In the genomic region with DNA sequence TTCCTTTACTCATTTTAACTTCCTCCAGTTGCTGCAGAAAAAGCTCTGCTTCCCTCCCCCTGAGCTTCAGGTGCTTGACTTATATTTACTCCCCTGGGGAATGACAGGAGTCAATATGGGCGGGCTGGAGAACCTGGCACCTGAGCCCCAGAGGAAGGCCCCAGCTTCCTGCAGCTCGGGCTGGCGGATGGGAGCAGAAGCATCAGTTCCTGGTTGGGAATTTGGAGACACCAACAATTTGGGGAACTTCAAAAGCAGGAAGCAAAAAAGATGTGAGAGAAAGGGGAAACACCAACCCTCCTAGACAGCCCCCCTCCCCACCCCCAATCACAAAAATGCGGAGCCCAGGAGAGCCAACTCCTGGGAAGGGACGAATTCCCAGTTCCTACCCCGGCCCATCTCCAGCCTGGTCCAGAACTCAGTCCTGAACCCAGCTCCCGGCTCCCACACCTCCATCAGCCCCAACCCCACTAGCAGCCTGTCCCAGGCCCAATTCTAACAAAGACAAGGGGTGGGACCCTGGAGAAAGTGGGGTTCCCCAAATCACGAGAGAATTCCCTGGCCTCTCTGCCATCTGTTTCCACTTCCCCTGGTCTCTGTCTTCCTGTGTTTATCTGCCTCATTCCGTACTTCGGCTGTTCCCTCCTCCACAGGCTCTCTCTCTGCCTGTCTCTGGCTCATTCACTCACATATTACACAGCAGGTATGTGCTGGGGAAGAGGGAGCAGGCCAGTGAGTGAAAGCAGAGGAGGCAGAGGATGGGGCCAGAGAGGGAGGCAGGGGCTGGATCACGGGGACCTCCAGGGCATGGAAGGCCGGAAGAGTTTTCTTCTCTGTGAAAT, we compare ENCODE assay signal across 14 cellular contexts. TPM values are rescaled to one million over a fixed set of nuclear protein-coding genes. Genes with fewer than 3 reads are reported as not detected.
DNase-seq lines count a peak whose midpoint lies in the region; ATAC-seq and TF ChIP-seq lines count a peak whose summit lies in the region.
"Had no signal": no experiment of that assay in that cellular context is flagged by ENCODE, and none has a peak within 500 bp of the region (broad histone marks: within the 10 kb centered on the region; RNA-seq: fewer than 3 reads in every experiment).

No MANE protein-coding gene starts in this region.

- H3K27me3 ChIP-seq in BLaER1 treated with 17β-estradiol and CSF1 and Interleukin-3, amounts not matched to agents 10 nM and 100 nM = no peaks in the 10 kb centered on the region
- no peaks in the 10 kb centered on the region for H3K27me3 ChIP-seq in H9 (ENCODE audit: insufficient read depth, low read length)
- H3K27me3 ChIP-seq: right lobe of liver had no signal

- peak overlapping the region; percentile 57 to 96 (median 84); a peak in 20 of 22 replicates for H3K27ac ChIP-seq in BLaER1 treated with 17β-estradiol and CSF1 and Interleukin-3, amounts not matched to agents 10 nM and 100 nM
- no peak overlapping the region for H3K27ac ChIP-seq in H9 (ENCODE audit: insufficient read length, low read depth, low read length)
- H3K27ac ChIP-seq: PC-9 had no signal

- no peaks in the 10 kb centered on the region for H3K79me2 ChIP-seq in H9 (ENCODE audit: insufficient read depth, low read length)

- no peak for DNase-seq in H9
- DNase-seq in naive B cell = peak; percentile 66
- DNase-seq in NCI-H1694 (lab: John Stamatoyannopoulos, UW) = no peak
- DNase-seq in stimulated activated naive CD4-positive, alpha-beta T cell treated with Interleukin-2 at 50 U/mL for 16 hours (lab: John Stamatoyannopoulos, UW) = no peak
- no peak for DNase-seq in SK-N-DZ (ENCODE audit: low spot score)
- DNase-seq: activated CD4-positive, alpha-beta T cell treated with anti-CD3 and anti-CD28 coated beads for 4 hours; Calu3; PC-9; right lobe of liver; stimulated activated CD8-positive, alpha-beta memory T cell treated with anti-CD3 and anti-CD28 coated beads, Interleukin-4, amount 100 ng/mL, for 48 hours had no signal

- no peak overlapping the region for H2BK12ac ChIP-seq in H9 (ENCODE audit: insufficient read length, low read depth, low read length)

- H3K27me3 Mint-ChIP-seq in H9 (ENCODE audit: low read depth) (peaks cover 59% of the 10 kb centered on the region), naive B cell (peaks cover 0 to 11% (median 0%) of the 10 kb centered on the region in 3 donors)
- no peaks in the 10 kb centered on the region for H3K27me3 Mint-ChIP-seq in dendritic cell treated with granulocyte-macrophage colony-stimulating factor and Interleukin-4, amounts not matched to agents 40 ng/mL and 50 ng/mL, for 4 days

- H2BK120ac ChIP-seq in H9 (ENCODE audit: low read depth, low read length, poor library complexity, severe bottlenecking) = no peak overlapping the region

- no peaks in the 10 kb centered on the region for H3K36me3 Mint-ChIP-seq in H9 (ENCODE audit: insufficient read depth in 1 of 3, low read depth in 3 of 3)
- peaks cover 17% of the 10 kb centered on the region for H3K36me3 Mint-ChIP-seq in dendritic cell treated with granulocyte-macrophage colony-stimulating factor and Interleukin-4, amounts not matched to agents 40 ng/mL and 50 ng/mL, for 4 days (ENCODE audit: low read depth)
- no peaks in the 10 kb centered on the region for H3K36me3 Mint-ChIP-seq in naive B cell

- H4K91ac ChIP-seq in H9 (ENCODE audit: insufficient read length, low read depth, low read length) = no peak overlapping the region

- H3K4me1 Mint-ChIP-seq in H9 (peaks cover 32 to 45% of the 10 kb centered on the region in 2 experiments), naive B cell (peaks cover 30 to 43% (median 35%) of the 10 kb centered on the region in 3 donors)
- peaks cover 66% of the 10 kb centered on the region for H3K4me1 Mint-ChIP-seq in dendritic cell treated with granulocyte-macrophage colony-stimulating factor and Interleukin-4, amounts not matched to agents 40 ng/mL and 50 ng/mL, for 4 days (ENCODE audit: low read depth)

- no peak overlapping the region for H2BK5ac ChIP-seq in H9 (ENCODE audit: insufficient read length, low read length)

- WGBS in H9 (ENCODE audit: extremely low coverage, insufficient read length, low lambda C conversion rate) = no CpG with 5 or more reads among the region's 12 CpGs

- H3K4me1 ChIP-seq in BLaER1 treated with 17β-estradiol and CSF1 and Interleukin-3, amounts not matched to agents 10 nM and 100 nM = peaks cover 47 to 74% (median 61%) of the 10 kb centered on the region in 10 experiments
- H3K4me1 ChIP-seq in H9 (ENCODE audit: insufficient read depth, low read length) = peaks cover 2% of the 10 kb centered on the region; the same call in 1 of the 2 replicates

- intact Hi-C loops in dendritic cell treated with granulocyte-macrophage colony-stimulating factor and Interleukin-4, amounts not matched to agents 40 ng/mL and 50 ng/mL, for 4 days (cut with micrococcal nuclease) = no loop called here

- no peaks in the 10 kb centered on the region for H3K79me1 ChIP-seq in H9 (ENCODE audit: insufficient read depth, low read depth, low read length, poor library complexity, severe bottlenecking)

- H4K20me1 ChIP-seq in BLaER1 treated with 17β-estradiol and CSF1 and Interleukin-3, amounts not matched to agents 10 nM and 100 nM = no peaks in the 10 kb centered on the region
- no peaks in the 10 kb centered on the region for H4K20me1 ChIP-seq in H9 (ENCODE audit: control insufficient read depth, insufficient read depth, insufficient read length)

- H2AFZ ChIP-seq in H9 (ENCODE audit: low read length) = no peak overlapping the region
- H2AFZ ChIP-seq: PC-9 had no signal

- no peak overlapping the region for H4K8ac ChIP-seq in H9 (replicated peaks; ENCODE audit: insufficient read length, low read depth, low read length)

- H2BK20ac ChIP-seq in H9 (ENCODE audit: low read depth, low read length, poor library complexity, severe bottlenecking) = no peak overlapping the region

- peak in 1 of 2 donors; percentile 10 for ATAC-seq in naive B cell (ENCODE audit: low read depth in 2 of 2)
- ATAC-seq in HG02970 (IDR thresholded peaks at IDR 0.05; ENCODE audit: low FRiP score, unreplicated experiment) = no peak

- H3T11ph ChIP-seq in H9 (ENCODE audit: low read length) = no peak overlapping the region

- no peaks in the 10 kb centered on the region for H3K9me3 ChIP-seq in BLaER1 treated with 17β-estradiol and CSF1 and Interleukin-3, amounts not matched to agents 10 nM and 100 nM (replicated peaks in 1 of 11)
- H3K9me3 ChIP-seq in H9 (ENCODE audit: control insufficient read depth, low read depth, low read length) = no peaks in the 10 kb centered on the region
- H3K9me3 ChIP-seq: right lobe of liver had no signal

- H3K23me2 ChIP-seq in H9 (ENCODE audit: insufficient read length, low read depth, low read length, poor library complexity, severe bottlenecking) = peaks cover 3% of the 10 kb centered on the region

- peak overlapping the region; percentile 72 to 94 (median 86) for H3K4me2 ChIP-seq in BLaER1 treated with 17β-estradiol and CSF1 and Interleukin-3, amounts not matched to agents 10 nM and 100 nM
- no peak overlapping the region for H3K4me2 ChIP-seq in H9 (ENCODE audit: insufficient read depth, insufficient read length, low read length)
- H3K4me2 ChIP-seq: PC-9 had no signal

- peak overlapping the region; percentile 36 for H3K18ac ChIP-seq in H9 (ENCODE audit: insufficient read length, low read depth, low read length)

- H3K9me3 Mint-ChIP-seq in H9 = no peaks in the 10 kb centered on the region; a peak in 2 of 5 replicates
- no peaks in the 10 kb centered on the region for H3K9me3 Mint-ChIP-seq in dendritic cell treated with granulocyte-macrophage colony-stimulating factor and Interleukin-4, amounts not matched to agents 40 ng/mL and 50 ng/mL, for 4 days
- no peaks in the 10 kb centered on the region for H3K9me3 Mint-ChIP-seq in naive B cell

- no peak overlapping the region for H3K4ac ChIP-seq in H9 (ENCODE audit: low read depth, low read length)

- no peak for TF ChIP-seq CTCF in H9 (conservative IDR thresholded peaks at IDR 0.05)

- H3K14ac ChIP-seq in H9 (ENCODE audit: insufficient read depth, low read length) = peak overlapping the region; percentile 7; the same call in 1 of the 2 replicates

- peak overlapping the region in 6 of 10 experiments; percentile 22 to 49 (median 44); a peak in 10 of 20 replicates for H3K4me3 ChIP-seq in BLaER1 treated with 17β-estradiol and CSF1 and Interleukin-3, amounts not matched to agents 10 nM and 100 nM
- H3K4me3 ChIP-seq: PC-9, right lobe of liver had no signal

- no peak overlapping the region for H4K5ac ChIP-seq in H9 (ENCODE audit: insufficient read length, low read depth, low read length)

- no peak overlapping the region for H3K23ac ChIP-seq in H9 (ENCODE audit: insufficient read length, low read depth, low read length)

- H3K56ac ChIP-seq in H9 (ENCODE audit: insufficient read length, low read depth, low read length) = no peak overlapping the region

- peak overlapping the region in 2 of 3 experiments; percentile 5 to 100; a peak in 4 of 7 replicates for H3K27ac Mint-ChIP-seq in H9
- peak overlapping the region; percentile 93 for H3K27ac Mint-ChIP-seq in dendritic cell treated with granulocyte-macrophage colony-stimulating factor and Interleukin-4, amounts not matched to agents 40 ng/mL and 50 ng/mL, for 4 days
- H3K27ac Mint-ChIP-seq in naive B cell = peak overlapping the region; percentile 94 to 100 (median 98)

- H2AK5ac ChIP-seq in H9 (ENCODE audit: insufficient read length, low read length) = no peak overlapping the region

- no peaks in the 10 kb centered on the region for H3K36me3 ChIP-seq in BLaER1 treated with 17β-estradiol and CSF1 and Interleukin-3, amounts not matched to agents 10 nM and 100 nM
- H3K36me3 ChIP-seq: right lobe of liver had no signal

- H2BK15ac ChIP-seq in H9 (ENCODE audit: low read depth, low read length) = no peak overlapping the region

- H3K9ac ChIP-seq in BLaER1 treated with 17β-estradiol and CSF1 and Interleukin-3, amounts not matched to agents 10 nM and 100 nM = peak overlapping the region; percentile 29 to 88 (median 74)
- H3K9ac ChIP-seq in H9 (ENCODE audit: extremely low read depth, insufficient read length, low read length) = no peak overlapping the region

- peak overlapping the region in 1 of 2 experiments; percentile 59; a peak in 3 of 5 replicates for H3K4me3 Mint-ChIP-seq in H9
- H3K4me3 Mint-ChIP-seq in dendritic cell treated with granulocyte-macrophage colony-stimulating factor and Interleukin-4, amounts not matched to agents 40 ng/mL and 50 ng/mL, for 4 days = peak overlapping the region; percentile 89
- peak overlapping the region; percentile 0 to 83 (median 40) for H3K4me3 Mint-ChIP-seq in naive B cell

RNA-seq across cellular contexts. Expression of gene ASGR2, which starts 16.2 kb away (rescaled TPM):
- not detected in 2 replicates for total RNA-seq in H9 (2021)
- polyA plus RNA-seq in naive B cell (ENCODE audit: low read depth in 6 of 6) = not detected
- polyA plus RNA-seq in SK-N-DZ (2014; cell fraction: cytosol; rRNA removed) = not detected in 2 replicates
- polyA plus RNA-seq in SK-N-DZ (2014; cell fraction: nucleus; rRNA removed) = not detected in 2 replicates
- total RNA-seq: Calu3, PC-9 had no signal
- polyA plus RNA-seq: keratinocyte had no signal

RNA-seq across cellular contexts. Expression of gene ASGR1, which starts 48.3 kb away (rescaled TPM):
- total RNA-seq in H9 (2021) = 5.2 and 5.9 TPM in 2 replicates
- polyA plus RNA-seq in naive B cell (ENCODE audit: low read depth in 6 of 6) = under 1 TPM in 1 of 6 donors, not detected in 5; 0.19 TPM
- 0.16 and 3.9 TPM in 2 replicates for polyA plus RNA-seq in SK-N-DZ (2014; cell fraction: cytosol; rRNA removed)
- 5.9 and 7.7 TPM in 2 replicates for polyA plus RNA-seq in SK-N-DZ (2014; cell fraction: nucleus; rRNA removed)

RNA-seq across cellular contexts. Expression of gene CLEC10A, which starts 50.8 kb away (rescaled TPM):
- total RNA-seq in H9 (2021) = not detected in 2 replicates
- under 1 TPM in 1 of 6 donors, not detected in 5; 0.82 TPM for polyA plus RNA-seq in naive B cell (ENCODE audit: low read depth in 6 of 6)
- polyA plus RNA-seq in SK-N-DZ (2014; cell fraction: cytosol; rRNA removed) = not detected in 2 replicates
- not detected in 2 replicates for polyA plus RNA-seq in SK-N-DZ (2014; cell fraction: nucleus; rRNA removed)
- total RNA-seq: Calu3, PC-9 had no signal
- polyA plus RNA-seq: keratinocyte had no signal
